6 cellular contexts compared by ENCODE assay signal in the genomic region with DNA sequence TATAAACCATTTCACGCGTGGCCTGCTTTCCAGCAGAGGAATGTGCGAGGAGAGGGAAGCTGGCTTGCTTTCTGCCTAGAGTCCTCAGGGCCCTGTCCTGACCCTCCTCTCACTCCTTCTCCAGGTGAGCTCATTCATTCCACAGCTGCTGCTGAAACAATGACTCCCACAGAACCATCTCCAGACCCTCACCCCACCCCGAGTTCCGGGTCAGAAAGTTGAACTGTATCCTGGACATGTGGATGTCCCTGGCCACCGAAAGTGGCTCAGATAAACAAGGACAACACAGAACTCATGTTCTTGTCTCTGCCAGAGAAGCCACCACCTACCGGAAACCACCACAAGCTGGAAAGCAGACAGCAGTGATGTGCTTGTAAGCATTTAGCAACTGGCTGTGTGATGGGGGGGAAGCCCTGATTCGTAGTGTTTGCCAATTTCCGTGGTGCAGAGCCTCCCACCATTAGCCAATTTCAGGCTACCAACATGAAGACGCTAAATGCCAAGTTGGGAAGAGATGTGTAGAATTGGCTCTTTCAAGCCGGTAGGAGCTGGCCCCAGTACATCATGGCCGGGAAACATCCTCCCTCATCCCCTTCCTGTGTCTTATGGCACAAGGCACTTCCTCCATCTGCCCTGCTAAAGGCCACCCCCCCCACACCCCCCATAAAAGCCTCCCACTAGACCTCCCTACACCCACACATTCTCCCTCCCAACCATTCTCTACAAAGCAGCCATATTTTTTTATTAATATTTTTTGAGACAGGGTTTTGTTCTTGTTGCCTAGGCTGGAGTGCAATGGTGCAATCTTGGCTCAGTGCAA. TPM values are rescaled to one million over a fixed set of nuclear protein-coding genes. Genes with fewer than 3 reads are reported as not detected.
A peak's percentile ranks its signal among the peaks of the same experiment; 100 is the strongest.
DNase-seq lines count a peak whose midpoint lies in the region; ATAC-seq and TF ChIP-seq lines count a peak whose summit lies in the region.

No MANE protein-coding gene starts in this region.

- H3K27me3 Mint-ChIP-seq in endothelial cell (ENCODE audit: unreplicated experiment) = peaks cover 5% of the 10 kb centered on the region

- H3K9me3 ChIP-seq in KOPT-K1 (ENCODE audit: insufficient read depth, low read length, poor library complexity, severe bottlenecking) (no peaks in the 10 kb centered on the region), BE2C (peaks cover 6% of the 10 kb centered on the region)

- no peak overlapping the region for H3K4me3 ChIP-seq in BE2C (ENCODE audit: low read depth, low read length)

- H3K27me3 ChIP-seq in BE2C = no peaks in the 10 kb centered on the region

- H3K27ac ChIP-seq in KOPT-K1 (ENCODE audit: low read depth, low read length, poor library complexity, severe bottlenecking) = peak overlapping the region; percentile 84

- H3K4me1 Mint-ChIP-seq in endothelial cell (ENCODE audit: unreplicated experiment) = peaks cover 16% of the 10 kb centered on the region

- peak; percentile 75 for DNase-seq in activated CD8-positive, alpha-beta memory T cell treated with anti-CD3 and anti-CD28 coated beads for 24 hours
- DNase-seq in medulla oblongata (ENCODE audit: extremely low spot score) = peak; percentile 60
- DNase-seq in endothelial cell (ENCODE audit: low spot score) = no peak
- no peak for DNase-seq in BE2C

- ATAC-seq in HG03175 (IDR thresholded peaks at IDR 0.05; ENCODE audit: unreplicated experiment) = no peak

- peaks cover 11% of the 10 kb centered on the region for H3K4me1 ChIP-seq in BE2C

- no peaks in the 10 kb centered on the region for H3K9me3 Mint-ChIP-seq in endothelial cell (ENCODE audit: unreplicated experiment)

- no peak overlapping the region for H3K4me3 Mint-ChIP-seq in endothelial cell (ENCODE audit: unreplicated experiment)

- H3K36me3 Mint-ChIP-seq in endothelial cell (ENCODE audit: low read depth, unreplicated experiment) = no peaks in the 10 kb centered on the region

- H3K36me3 ChIP-seq in KOPT-K1 (ENCODE audit: insufficient read depth, low read length) (no peaks in the 10 kb centered on the region), BE2C (no peaks in the 10 kb centered on the region)

- no peak overlapping the region for H3K27ac Mint-ChIP-seq in endothelial cell (ENCODE audit: unreplicated experiment)

- no peak for TF ChIP-seq CTCF in endothelial cell (IDR thresholded peaks at IDR 0.05; ENCODE audit: unreplicated experiment)
- TF ChIP-seq CTCF in BE2C (IDR thresholded peaks at IDR 0.05; ENCODE audit: low read depth, low read length) = no peak

RNA-seq across cellular contexts. Expression of a gene that starts 5.0 kb away (rescaled TPM):
- not detected for total RNA-seq in endothelial cell (ENCODE audit: unreplicated experiment)
- 2.5 TPM for polyA plus RNA-seq in BE2C (2012; ENCODE audit: insufficient read depth, insufficient read length, low read depth)

RNA-seq across cellular contexts. Expression of a gene that starts 19.4 kb away (rescaled TPM):
- 45.8 TPM for total RNA-seq in endothelial cell (ENCODE audit: unreplicated experiment)
- 277 TPM for polyA plus RNA-seq in BE2C (2012; ENCODE audit: insufficient read depth, insufficient read length, low read depth)

RNA-seq across cellular contexts. Expression of a gene that starts 23.1 kb away (rescaled TPM):
- 20.0 TPM for total RNA-seq in endothelial cell (ENCODE audit: unreplicated experiment)
- polyA plus RNA-seq in BE2C (2012; ENCODE audit: insufficient read depth, insufficient read length, low read depth) = 80.9 TPM

RNA-seq across cellular contexts. Expression of a gene that starts 24.3 kb away (rescaled TPM):
- total RNA-seq in endothelial cell (ENCODE audit: unreplicated experiment) = 963 TPM
- polyA plus RNA-seq in BE2C (2012; ENCODE audit: insufficient read depth, insufficient read length, low read depth) = 1,011 TPM

RNA-seq across cellular contexts. Expression of a gene that starts 27.1 kb away (rescaled TPM):
- 0.54 TPM for total RNA-seq in endothelial cell (ENCODE audit: unreplicated experiment)
- 0.54 TPM for polyA plus RNA-seq in BE2C (2012; ENCODE audit: insufficient read depth, insufficient read length, low read depth)

Comparison
In these comparisons a context has a peak if more than half of its experiments do, and no peak if none do; other contexts are left out.
1. DNase-seq: peak in activated CD8-positive, alpha-beta memory T cell treated with anti-CD3 and anti-CD28 coated beads for 24 hours (single experiment) and medulla oblongata (single experiment); none in endothelial cell (single experiment) and BE2C (single experiment).